ENCODE assay signal across 8 cellular contexts in the genomic region with DNA sequence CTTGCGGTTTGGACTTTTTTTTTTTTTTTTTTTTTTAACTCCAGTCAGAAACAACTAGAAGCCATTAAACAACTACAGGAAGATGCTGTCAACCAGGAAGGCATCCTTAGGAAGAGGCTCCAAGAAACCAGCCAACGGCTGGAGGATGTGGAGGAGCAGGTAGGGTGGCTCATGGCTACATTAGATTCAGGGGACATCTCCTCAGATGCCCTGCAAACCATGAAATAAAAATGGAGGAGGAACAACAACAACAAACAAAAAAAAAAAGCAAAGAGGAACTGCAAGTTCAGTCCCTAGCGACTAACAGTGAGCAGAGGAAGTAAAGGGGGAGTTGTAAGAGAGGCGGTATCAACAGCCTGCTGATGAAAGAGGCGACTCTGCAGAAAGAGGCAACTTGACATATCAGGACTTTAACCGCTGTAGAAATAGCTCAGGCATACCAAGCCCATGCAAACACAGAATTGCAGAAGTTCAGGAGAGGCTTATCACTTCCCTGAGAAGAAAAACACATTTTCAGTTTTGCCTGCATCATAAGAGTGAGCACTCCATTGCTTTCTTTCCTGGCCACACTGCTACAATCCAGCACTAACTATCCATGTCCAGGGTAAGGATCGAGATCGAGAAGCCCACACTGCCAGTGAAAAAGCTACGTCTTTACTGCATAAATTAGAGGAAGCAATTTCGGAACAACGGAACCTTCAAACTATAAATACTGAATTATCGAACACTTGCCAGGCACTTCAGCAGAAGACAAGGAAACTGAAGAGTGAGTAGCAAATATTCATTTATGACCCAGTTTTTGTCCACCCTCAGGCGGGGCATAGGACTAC.
A peak's percentile ranks its signal among the peaks of the same experiment; 100 is the strongest.
DNase-seq lines count a peak whose midpoint lies in the region; ATAC-seq and TF ChIP-seq lines count a peak whose summit lies in the region.

No MANE protein-coding gene starts in this region.

- POLR2A ChIA-PET in PC-3 (lab: Charles Lee; ENCODE audit: unreplicated experiment) (no interaction called here), RWPE1 (lab: Yijun Ruan, JAX; ENCODE audit: low non-redundant PET) (no interaction called here)

- 29% methylated on average over 13 of the region's 13 CpGs for WGBS in right cardiac atrium

- BruUV-seq in PC-3 (replicated peaks; lab: Mats Ljungman, UMichigan): no TSS peak

- H3K27ac ChIP-seq in right cardiac atrium (ENCODE audit: low read length) (peak overlapping the region; percentile 80), PC-3 (ENCODE audit: low read length) (no peak overlapping the region), RWPE1 (no peak overlapping the region)

- intact Hi-C loops in right cardiac atrium (cut with DNase I): no loop called here
- intact Hi-C loops in PC-3 (cut with micrococcal nuclease): no loop called here

- H4K20me1 ChIP-seq in PC-3 (ENCODE audit: low read length): no peaks in the 10 kb centered on the region

- no peaks in the 10 kb centered on the region for H3K9me2 ChIP-seq in PC-3 (replicated peaks; ENCODE audit: low read length)

- peak; percentile 60 for TF ChIP-seq POLR2A in GM15510 (IDR thresholded peaks at IDR 0.05; ENCODE audit: borderline replicate concordance, extremely low read depth, insufficient read length)

- TF ChIP-seq CTCF in PC-3 (conservative IDR thresholded peaks at IDR 0.05; ENCODE audit: low read depth, low read length): no peak
- no peak for TF ChIP-seq CTCF in RWPE1 (conservative IDR thresholded peaks at IDR 0.05; ENCODE audit: low read depth)

- no peak overlapping the region for H3K4me2 ChIP-seq in PC-3 (ENCODE audit: low read length)

- H3K4me3 ChIP-seq in right cardiac atrium (ENCODE audit: low read length) (peak overlapping the region; percentile 59), PC-3 (ENCODE audit: low read length) (no peak overlapping the region)

- peak; percentile 82 to 90 for DNase-seq in NCI-H526 (lab: John Stamatoyannopoulos, UW)
- DNase-seq in activated T-helper 1 cell treated with Interleukin-2 at 50 U/mL for 16 hours (ENCODE audit: low read depth): peak; percentile 19
- no peak for DNase-seq in right cardiac atrium
- peak; percentile 17 for DNase-seq in stimulated activated CD8-positive, alpha-beta memory T cell treated with anti-CD3 and anti-CD28 coated beads, Interleukin-7, amount 100 ng/mL, for 1 hour (ENCODE audit: low read depth in 2 of 2)
- no peak for DNase-seq in PC-3
- no peak for DNase-seq in RWPE1 (ENCODE audit: low spot score)

- no peaks in the 10 kb centered on the region for H3K36me3 ChIP-seq in PC-3 (ENCODE audit: low read depth, low read length)

- no peak overlapping the region for H2AFZ ChIP-seq in PC-3 (ENCODE audit: low read length)

- H3K9ac ChIP-seq in PC-3 (ENCODE audit: low read length): no peak overlapping the region

- H3K27me3 ChIP-seq in right cardiac atrium (ENCODE audit: control insufficient read depth, insufficient read depth): no peaks in the 10 kb centered on the region
- H3K27me3 ChIP-seq in PC-3 (ENCODE audit: low read length): peaks cover 17% of the 10 kb centered on the region; the same call in 1 of the 2 replicates

- ATAC-seq in HG02571 (IDR thresholded peaks at IDR 0.05; ENCODE audit: unreplicated experiment) (peak; percentile 64), right cardiac atrium (peak; percentile 87 to 92), PC-3 (no peak)

- H3K9me3 ChIP-seq in right cardiac atrium (ENCODE audit: control insufficient read depth, low read length) (no peaks in the 10 kb centered on the region), PC-3 (ENCODE audit: low read length) (no peaks in the 10 kb centered on the region)

- H3K4me1 ChIP-seq in right cardiac atrium (ENCODE audit: control insufficient read depth, insufficient read depth, low read length): peaks cover 1% of the 10 kb centered on the region
- H3K4me1 ChIP-seq in PC-3 (ENCODE audit: insufficient read depth, low read length): no peaks in the 10 kb centered on the region

- no peaks in the 10 kb centered on the region for H3F3A ChIP-seq in PC-3 (ENCODE audit: low read length, unreplicated experiment)

- CTCF ChIA-PET in PC-3 (lab: Charles Lee) (no interaction called here), RWPE1 (lab: Yijun Ruan, JAX) (interaction anchor here (1.0 to 1.4 kb wide), 2 partner anchors 10 to 40 kb away, joined by 4 to 7 read pairs; no protein-coding TSS in a partner anchor)

- no peaks in the 10 kb centered on the region for H3K79me2 ChIP-seq in PC-3 (ENCODE audit: low read length)

Comparison
In these comparisons a context has a peak if more than half of its experiments do, and no peak if none do; other contexts are left out.
1. DNase-seq: peak in NCI-H526 (2 of 2), activated T-helper 1 cell treated with Interleukin-2 at 50 U/mL for 16 hours (single experiment) and stimulated activated CD8-positive, alpha-beta memory T cell treated with anti-CD3 and anti-CD28 coated beads, Interleukin-7, amount 100 ng/mL, for 1 hour (2 of 2); none in right cardiac atrium (0 of 3), PC-3 (single experiment) and RWPE1 (single experiment).